In genomic region chr6:3835055-3835731, GRCh38 we compare ENCODE assay signal across 17 cellular contexts. TPM values are rescaled to one million over a fixed set of nuclear protein-coding genes. Genes with fewer than 3 reads are reported as not detected.
A peak's percentile ranks its signal among the peaks of the same experiment; 100 is the strongest.
DNase-seq lines count a peak whose midpoint lies in the region; ATAC-seq and TF ChIP-seq lines count a peak whose summit lies in the region.
"Had no signal": no experiment of that assay in that cellular context is flagged by ENCODE, and none has a peak within 500 bp of the region (broad histone marks: within the 10 kb centered on the region; RNA-seq: fewer than 3 reads in every experiment).

No MANE protein-coding gene starts in this region.

- peak; percentile 69 for TF ChIP-seq CTCF in 22Rv1 (IDR thresholded peaks at IDR 0.05)
- no peak for TF ChIP-seq CTCF in gastroesophageal sphincter (IDR thresholded peaks at IDR 0.05)
- no peak for TF ChIP-seq CTCF in nephron (IDR thresholded peaks at IDR 0.05; ENCODE audit: unreplicated experiment in 3 of 3)
- TF ChIP-seq CTCF in mesothelial cell of epicardium (IDR thresholded peaks at IDR 0.05; ENCODE audit: unreplicated experiment) = no peak

- peak; percentile 33 for DNase-seq in SK-MEL-5 (ENCODE audit: low read depth, low spot score)
- DNase-seq in D341Med (ENCODE audit: low spot score) = no peak
- no peak for DNase-seq in mesothelial cell of epicardium (ENCODE audit: low spot score in 2 of 2, unreplicated experiment in 2 of 2)
- DNase-seq: ACHN, cortex of kidney, Kasumi-1, NCI-H510A treated with DMSO at 0.1 percent for 48 hours, nucleus accumbens had no signal

- TF ChIP-seq EP300 in gastroesophageal sphincter (IDR thresholded peaks at IDR 0.05) = no peak

- H3K27ac Mint-ChIP-seq in nephron (peak overlapping the region in 2 of 3 experiments; percentile 35 to 42), mesothelial cell of epicardium (no peak overlapping the region)
- H3K27ac Mint-ChIP-seq: activated T-helper 2 cell treated with anti-CD3 and anti-CD28 coated beads, Interferon-gamma antibody, Interleukin-2, Interleukin-4, amounts not matched to agents 10 μg/mL and 5 μg/mL and 100 μg/mL, durations not matched to agents 14 hours and 24 hours and 36 hours had no signal

- ATAC-seq in gastroesophageal sphincter (peak; percentile 89), GM19023 (IDR thresholded peaks at IDR 0.05; ENCODE audit: unreplicated experiment) (no peak), GM19467 (IDR thresholded peaks at IDR 0.05; ENCODE audit: unreplicated experiment) (no peak)

- H3K4me1 ChIP-seq in gastroesophageal sphincter = no peaks in the 10 kb centered on the region
- H3K4me1 ChIP-seq: HAP-1, uterus had no signal

- H3K27me3 Mint-ChIP-seq in nephron (ENCODE audit: low read depth) (no peaks in the 10 kb centered on the region), mesothelial cell of epicardium (ENCODE audit: low read depth) (no peaks in the 10 kb centered on the region)

- no peaks in the 10 kb centered on the region for H3K36me3 Mint-ChIP-seq in nephron (ENCODE audit: low read depth)
- H3K36me3 Mint-ChIP-seq in mesothelial cell of epicardium = no peaks in the 10 kb centered on the region

- no peak overlapping the region for H3K4me3 ChIP-seq in gastroesophageal sphincter
- H3K4me3 ChIP-seq: HAP-1, SJSA1, uterus had no signal

- H3K36me3 ChIP-seq in gastroesophageal sphincter = no peaks in the 10 kb centered on the region
- H3K36me3 ChIP-seq: HAP-1, SJSA1, uterus had no signal

- H3K27ac ChIP-seq in 22Rv1 = peak overlapping the region; percentile 19
- H3K27ac ChIP-seq in gastroesophageal sphincter = peak overlapping the region in 3 of 4 donors; percentile 2 to 54 (median 33)
- H3K27ac ChIP-seq: SJSA1, uterus had no signal

- H3K9me3 Mint-ChIP-seq in nephron (no peaks in the 10 kb centered on the region), mesothelial cell of epicardium (no peaks in the 10 kb centered on the region)
- H3K9me3 Mint-ChIP-seq: activated T-helper 2 cell treated with anti-CD3 and anti-CD28 coated beads, Interferon-gamma antibody, Interleukin-2, Interleukin-4, amounts not matched to agents 10 μg/mL and 5 μg/mL and 100 μg/mL, durations not matched to agents 14 hours and 24 hours and 36 hours had no signal

- no peaks in the 10 kb centered on the region for H3K27me3 ChIP-seq in gastroesophageal sphincter
- H3K27me3 ChIP-seq: SJSA1, uterus had no signal

- H3K4me1 Mint-ChIP-seq in nephron (peaks cover 12% of the 10 kb centered on the region), mesothelial cell of epicardium (peaks cover 12% of the 10 kb centered on the region)

- 58 to 100% methylated on average over 1 to 3 of the region's 5 CpGs for WGBS in gastroesophageal sphincter (ENCODE audit: low coverage in 1 of 2), 2 donors

- in situ Hi-C loops in SK-MEL-5 (cut with HindIII; ENCODE audit: low pct_unique_long_range_greater_than_20kb, low sequenced_read_pairs) = no loop called here

- no peak overlapping the region for H3K4me3 Mint-ChIP-seq in nephron
- H3K4me3 Mint-ChIP-seq in mesothelial cell of epicardium = no peak overlapping the region

- no peak for TF ChIP-seq POLR2A in gastroesophageal sphincter (IDR thresholded peaks at IDR 0.05)

- no peaks in the 10 kb centered on the region for H3K9me3 ChIP-seq in gastroesophageal sphincter
- H3K9me3 ChIP-seq: HAP-1, SJSA1, uterus had no signal

RNA-seq across cellular contexts. Expression of gene FAM50B, which starts 14.0 kb away (rescaled TPM):
- total RNA-seq in SK-MEL-5 (2014; rRNA removed; shearing (Covaris generic)) = 14.4 and 16.7 TPM in 2 replicates
- 31.1 and 34.6 TPM in 2 replicates for polyA plus RNA-seq in SK-MEL-5 (2015; cell fraction: cytosol; rRNA removed)
- polyA plus RNA-seq in SK-MEL-5 (2015; cell fraction: nucleus; rRNA removed) = 3.4 and 7.0 TPM in 2 replicates
- total RNA-seq in gastroesophageal sphincter = 10 to 100 TPM; 14.7 to 23.7 (median 18.8) TPM
- 7.0 to 7.9 TPM (median 7.1 TPM) in 3 replicates for total RNA-seq in mesothelial cell of epicardium
